In the genomic region with DNA sequence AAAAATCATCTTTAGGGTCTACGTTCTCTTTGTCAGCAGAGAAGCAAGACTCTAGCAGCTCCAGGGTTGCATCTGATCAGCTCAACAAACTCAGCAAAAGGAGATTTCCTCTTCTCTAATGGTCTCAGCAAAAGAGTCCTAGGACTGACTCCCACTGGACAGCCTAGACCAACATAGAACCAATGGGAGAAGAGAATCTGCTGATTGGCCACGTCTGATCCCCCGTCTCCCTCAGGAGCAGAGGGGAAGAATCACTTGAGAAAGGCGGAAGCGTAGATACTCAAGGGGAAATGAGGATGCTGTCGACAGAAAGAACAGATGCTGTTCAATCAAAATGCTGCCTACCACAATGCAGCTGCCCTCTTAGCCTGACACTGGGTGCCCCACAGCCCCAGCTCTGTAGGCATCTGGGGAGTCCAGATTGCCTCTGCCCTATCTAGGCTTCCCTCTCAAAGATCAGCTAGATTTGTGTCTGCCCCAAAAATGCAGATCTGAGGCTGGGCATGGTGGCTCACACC, we compare ENCODE assay signal across 2 cellular contexts.
TF ChIP-seq lines count a peak whose summit lies in the region.

No MANE protein-coding gene starts in this region.

TF ChIP-seq in HepG2, 621 proteins besides CTCF, POLR2A, EP300 and RAD21 (continued from another document and continues in another):
- TF ChIP-seq ARNT2 (CRISPR knock-in tag; IDR thresholded peaks at IDR 0.05; ENCODE audit: low read depth) (0 out of 2 replicates have a peak, but pooled peaks have one; percentile 13), ZBTB42 (CRISPR knock-in tag; IDR thresholded peaks at IDR 0.05) (no peak), POLR2AphosphoS2 (IDR thresholded peaks at IDR 0.05; ENCODE audit: low read depth, low read length) (no peak), JUN (CRISPR knock-in tag; IDR thresholded peaks at IDR 0.05) (no peak), ATM (IDR thresholded peaks at IDR 0.05; ENCODE audit: borderline replicate concordance) (no peak), KDM2A (CRISPR knock-in tag; IDR thresholded peaks at IDR 0.05; ENCODE audit: borderline replicate concordance, low read depth) (0 out of 2 replicates have a peak, but pooled peaks have one; percentile 4), ZNF605 (CRISPR knock-in tag; IDR thresholded peaks at IDR 0.05) (no peak), SP140L (CRISPR knock-in tag; IDR thresholded peaks at IDR 0.05; ENCODE audit: borderline replicate concordance) (no peak), ZNF543 (CRISPR knock-in tag; IDR thresholded peaks at IDR 0.05) (0 out of 2 replicates have a peak, but pooled peaks have one; percentile 51), ZSCAN21 (CRISPR knock-in tag; IDR thresholded peaks at IDR 0.05; ENCODE audit: borderline replicate concordance) (0 out of 2 replicates have a peak, but pooled peaks have one; percentile 8), ZNF256 (CRISPR knock-in tag; conservative IDR thresholded peaks at IDR 0.05) (no peak), ZNF451 (CRISPR knock-in tag; IDR thresholded peaks at IDR 0.05) (no peak), ZNF75D (CRISPR knock-in tag; IDR thresholded peaks at IDR 0.05; ENCODE audit: borderline replicate concordance) (no peak), ZNF383 (CRISPR knock-in tag; IDR thresholded peaks at IDR 0.05; ENCODE audit: borderline replicate concordance) (no peak), REPIN1 (CRISPR knock-in tag; IDR thresholded peaks at IDR 0.05; ENCODE audit: borderline replicate concordance, low read depth) (no peak), IRF2 (CRISPR knock-in tag; IDR thresholded peaks at IDR 0.05) (no peak), TBL1XR1 (IDR thresholded peaks at IDR 0.05; ENCODE audit: borderline replicate concordance, low read length, partially characterized antibody) (no peak), TP53 (CRISPR knock-in tag; conservative IDR thresholded peaks at IDR 0.05) (no peak), ZNF253 (CRISPR knock-in tag; IDR thresholded peaks at IDR 0.05; ENCODE audit: borderline replicate concordance) (no peak), ZBTB7A (CRISPR knock-in tag; IDR thresholded peaks at IDR 0.05) (no peak), ELF1 (CRISPR knock-in tag; IDR thresholded peaks at IDR 0.05) (no peak), HOXA9 (CRISPR knock-in tag; IDR thresholded peaks at IDR 0.05; ENCODE audit: borderline replicate concordance) (no peak), NFYC (CRISPR knock-in tag; IDR thresholded peaks at IDR 0.05) (peak; percentile 6; the same call in 1 of the 2 replicates), ZNF790 (CRISPR knock-in tag; IDR thresholded peaks at IDR 0.05; ENCODE audit: borderline replicate concordance) (no peak)
- TF ChIP-seq, protein P1, sequence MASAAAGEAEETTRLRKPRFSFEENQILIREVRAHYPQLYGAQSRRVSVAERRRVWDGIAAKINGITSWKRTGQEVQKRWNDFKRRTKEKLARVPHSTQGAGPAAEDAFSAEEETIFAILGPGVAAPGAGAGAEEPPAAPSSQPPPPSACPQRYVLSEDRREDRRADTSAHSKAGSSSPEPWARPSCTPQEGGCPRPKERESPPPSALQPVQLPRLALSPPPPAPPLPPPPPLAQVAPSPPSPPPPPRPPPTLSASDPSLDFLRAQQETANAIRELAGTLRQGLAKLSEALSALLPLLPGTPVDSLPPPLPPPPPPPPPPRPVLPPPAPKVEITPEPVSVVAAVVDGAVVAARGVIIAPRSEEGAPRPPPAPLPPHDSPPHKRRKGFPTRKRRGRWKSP (CRISPR knock-in tag; IDR thresholded peaks at IDR 0.05), result no peak
- TF ChIP-seq, protein P2, sequence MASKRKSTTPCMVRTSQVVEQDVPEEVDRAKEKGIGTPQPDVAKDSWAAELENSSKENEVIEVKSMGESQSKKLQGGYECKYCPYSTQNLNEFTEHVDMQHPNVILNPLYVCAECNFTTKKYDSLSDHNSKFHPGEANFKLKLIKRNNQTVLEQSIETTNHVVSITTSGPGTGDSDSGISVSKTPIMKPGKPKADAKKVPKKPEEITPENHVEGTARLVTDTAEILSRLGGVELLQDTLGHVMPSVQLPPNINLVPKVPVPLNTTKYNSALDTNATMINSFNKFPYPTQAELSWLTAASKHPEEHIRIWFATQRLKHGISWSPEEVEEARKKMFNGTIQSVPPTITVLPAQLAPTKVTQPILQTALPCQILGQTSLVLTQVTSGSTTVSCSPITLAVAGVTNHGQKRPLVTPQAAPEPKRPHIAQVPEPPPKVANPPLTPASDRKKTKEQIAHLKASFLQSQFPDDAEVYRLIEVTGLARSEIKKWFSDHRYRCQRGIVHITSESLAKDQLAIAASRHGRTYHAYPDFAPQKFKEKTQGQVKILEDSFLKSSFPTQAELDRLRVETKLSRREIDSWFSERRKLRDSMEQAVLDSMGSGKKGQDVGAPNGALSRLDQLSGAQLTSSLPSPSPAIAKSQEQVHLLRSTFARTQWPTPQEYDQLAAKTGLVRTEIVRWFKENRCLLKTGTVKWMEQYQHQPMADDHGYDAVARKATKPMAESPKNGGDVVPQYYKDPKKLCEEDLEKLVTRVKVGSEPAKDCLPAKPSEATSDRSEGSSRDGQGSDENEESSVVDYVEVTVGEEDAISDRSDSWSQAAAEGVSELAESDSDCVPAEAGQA (IDR thresholded peaks at IDR 0.05; ENCODE audit: low read depth), result no peak
- TF ChIP-seq, protein P2 (CRISPR knock-in tag; IDR thresholded peaks at IDR 0.05; ENCODE audit: borderline replicate concordance), result no peak
- TF ChIP-seq, protein P3, sequence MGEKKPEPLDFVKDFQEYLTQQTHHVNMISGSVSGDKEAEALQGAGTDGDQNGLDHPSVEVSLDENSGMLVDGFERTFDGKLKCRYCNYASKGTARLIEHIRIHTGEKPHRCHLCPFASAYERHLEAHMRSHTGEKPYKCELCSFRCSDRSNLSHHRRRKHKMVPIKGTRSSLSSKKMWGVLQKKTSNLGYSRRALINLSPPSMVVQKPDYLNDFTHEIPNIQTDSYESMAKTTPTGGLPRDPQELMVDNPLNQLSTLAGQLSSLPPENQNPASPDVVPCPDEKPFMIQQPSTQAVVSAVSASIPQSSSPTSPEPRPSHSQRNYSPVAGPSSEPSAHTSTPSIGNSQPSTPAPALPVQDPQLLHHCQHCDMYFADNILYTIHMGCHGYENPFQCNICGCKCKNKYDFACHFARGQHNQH (CRISPR knock-in tag; IDR thresholded peaks at IDR 0.05), result no peak

TF ChIP-seq in WTC11, 78 proteins besides CTCF, POLR2A, EP300 and RAD21 (continued from another document):
- no peak for TF ChIP-seq CREB1 (CRISPR knock-in tag; IDR thresholded peaks at IDR 0.05)
- TF ChIP-seq TEAD4 (CRISPR knock-in tag; IDR thresholded peaks at IDR 0.05), result no peak
